ENCODE assay signal across 8 cellular contexts in genomic region chr2:162074579-162074922, GRCh38. TPM values are rescaled to one million over a fixed set of nuclear protein-coding genes. Genes with fewer than 3 reads are reported as not detected.
DNase-seq lines count a peak whose midpoint lies in the region; ATAC-seq and TF ChIP-seq lines count a peak whose summit lies in the region.

No MANE protein-coding gene starts in this region.

- ATAC-seq in foreskin keratinocyte (peak; percentile 52), HG02840 (IDR thresholded peaks at IDR 0.05; ENCODE audit: low FRiP score, unreplicated experiment) (no peak)

- H3K9me3 ChIP-seq in skeletal muscle satellite cell (replicated peaks; ENCODE audit: low read length) = peaks cover 5% of the 10 kb centered on the region

- peak overlapping the region; percentile 82 for H3K9ac ChIP-seq in skeletal muscle satellite cell (ENCODE audit: low read depth, low read length)

- peaks cover 14% of the 10 kb centered on the region for H3K4me1 ChIP-seq in foreskin keratinocyte
- peaks cover 52% of the 10 kb centered on the region for H3K4me1 ChIP-seq in skeletal muscle satellite cell (ENCODE audit: control insufficient read depth, insufficient read depth, low read length)

- no peaks in the 10 kb centered on the region for H3K36me3 ChIP-seq in skeletal muscle satellite cell (ENCODE audit: insufficient read depth, low read length)

- H3K27me3 ChIP-seq in foreskin keratinocyte (no peaks in the 10 kb centered on the region), skeletal muscle satellite cell (ENCODE audit: control insufficient read depth, insufficient read depth, low read length) (no peaks in the 10 kb centered on the region)

- H3K4me2 ChIP-seq in skeletal muscle satellite cell (ENCODE audit: low read length) = peak overlapping the region; percentile 90

- in situ Hi-C loops in GM13976 (cut with MboI; ENCODE audit: low sequenced_read_pairs, unreplicated experiment) = no loop called here

- DNase-seq in DMS 273 (lab: John Stamatoyannopoulos, UW; ENCODE audit: unreplicated experiment) = peak; percentile 46
- no peak for DNase-seq in DMS 273 treated with DMSO at 0.1 percent for 48 hours (lab: John Stamatoyannopoulos, UW)
- DNase-seq in RPMI7951 (ENCODE audit: low read depth) = peak; percentile 28
- DNase-seq in foreskin keratinocyte = no peak
- no peak for DNase-seq in NCI-H774 (lab: John Stamatoyannopoulos, UW)
- DNase-seq in GM13976 (ENCODE audit: low spot score) = no peak

- H3K4me3 ChIP-seq in skeletal muscle satellite cell (ENCODE audit: low read length) = peak overlapping the region; percentile 74

- H3K27ac ChIP-seq in foreskin keratinocyte = peak overlapping the region; percentile 75

- no peak for TF ChIP-seq CTCF in foreskin keratinocyte (conservative IDR thresholded peaks at IDR 0.05)
- no peak for TF ChIP-seq CTCF in GM13976 (IDR thresholded peaks at IDR 0.05; ENCODE audit: borderline replicate concordance, control extremely low read depth, extremely low read depth, insufficient read depth, missing control alignments)

RNA-seq across cellular contexts. Expression of gene DPP4, which starts 0.5 kb away (rescaled TPM):
- 2.8 and 3.1 TPM in 2 replicates for total RNA-seq in RPMI7951 (2014; rRNA removed; shearing (Covaris generic))
- total RNA-seq in foreskin keratinocyte = 0.99 and 2.8 TPM in 2 replicates
- polyA plus RNA-seq in foreskin keratinocyte = 0.43 and 1.00 TPM in 2 replicates
- 105 and 175 TPM in 2 replicates for total RNA-seq in skeletal muscle satellite cell (2012; rRNA removed)

Comparison
In these comparisons a context has a peak if more than half of its experiments do, and no peak if none do; other contexts are left out.
1. DNase-seq: peak in DMS 273 (single experiment) and RPMI7951 (single experiment); none in DMS 273 treated with DMSO at 0.1 percent for 48 hours (single experiment), foreskin keratinocyte (0 of 2), NCI-H774 (single experiment) and GM13976 (single experiment).